In the genomic region with DNA sequence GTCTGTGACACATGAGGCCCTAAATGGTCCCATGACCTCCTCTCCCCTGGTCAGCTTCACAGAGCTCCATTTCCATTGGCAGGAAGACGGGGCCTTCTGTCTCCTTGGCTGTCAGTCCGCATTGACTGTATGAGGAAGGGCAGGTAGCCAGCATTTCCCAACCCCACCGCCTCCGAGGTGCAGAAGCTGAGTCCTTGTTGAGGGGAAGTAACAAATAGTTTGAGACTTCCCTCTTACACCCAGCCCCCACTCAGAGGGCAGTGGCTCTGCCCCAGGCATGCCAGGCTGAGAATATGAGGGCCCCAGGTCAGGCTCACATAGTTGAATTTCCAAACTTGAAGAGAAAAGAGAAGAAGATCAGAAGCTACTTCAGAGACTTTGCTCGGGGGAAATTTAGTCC, we compare ENCODE assay signal across 18 cellular contexts.
DNase-seq lines count a peak whose midpoint lies in the region; ATAC-seq and TF ChIP-seq lines count a peak whose summit lies in the region.
"Had no signal": no experiment of that assay in that cellular context is flagged by ENCODE, and none has a peak within 500 bp of the region (broad histone marks: within the 10 kb centered on the region; RNA-seq: fewer than 3 reads in every experiment).

No MANE protein-coding gene starts in this region.

- TF ChIP-seq POLR2A in Peyer's patch (IDR thresholded peaks at IDR 0.05) (no peak), spleen (IDR thresholded peaks at IDR 0.05) (no peak)

- no peak overlapping the region for H3K27ac ChIP-seq in Peyer's patch
- H3K27ac ChIP-seq in upper lobe of right lung = no peak overlapping the region
- H3K27ac ChIP-seq in spleen = no peak overlapping the region
- H3K27ac ChIP-seq: KMS-11, PC-9 had no signal

- peak; percentile 6 for DNase-seq in activated T-cell treated with anti-CD3 and anti-CD28 coated beads, Interleukin-2, amount 50 U/mL, for 24 hours
- no peak for DNase-seq in activated T-cell treated with anti-CD3 and anti-CD28 coated beads, Interleukin-2, amount 50 U/mL, for 4 hours
- DNase-seq in Peyer's patch (peak in 2 of 3 donors; percentile 19 to 21), osteocyte (ENCODE audit: extremely low spot score, unreplicated experiment) (peak; percentile 78), upper lobe of right lung (peak; percentile 31), spleen (no peak), left colon (no peak)
- DNase-seq: C1 segment of cervical spinal cord; COR-L47; DMS153; EL; HFFc6; NCI-H1092; NCI-H69; NK-92 treated with Interleukin-12 subunit alpha and Interleukin-12 subunit beta, amount 100 ng/mL, for 24 hours; PC-9 had no signal

- no peaks in the 10 kb centered on the region for H3K4me1 Mint-ChIP-seq in activated T-cell treated with anti-CD3 and anti-CD28 coated beads, Interleukin-2, amount 50 U/mL, for 24 hours (ENCODE audit: low read depth)
- H3K4me1 Mint-ChIP-seq in activated T-cell treated with anti-CD3 and anti-CD28 coated beads, Interleukin-2, amount 50 U/mL, for 4 hours (ENCODE audit: low read depth) = no peaks in the 10 kb centered on the region
- no peaks in the 10 kb centered on the region for H3K4me1 Mint-ChIP-seq in osteocyte (ENCODE audit: unreplicated experiment)

- H3K36me3 ChIP-seq in Peyer's patch (no peaks in the 10 kb centered on the region), upper lobe of right lung (no peaks in the 10 kb centered on the region), spleen (no peaks in the 10 kb centered on the region)

- no peaks in the 10 kb centered on the region for H3K4me1 ChIP-seq in Peyer's patch
- H3K4me1 ChIP-seq in upper lobe of right lung = no peaks in the 10 kb centered on the region
- no peaks in the 10 kb centered on the region for H3K4me1 ChIP-seq in spleen

- H3K9me3 Mint-ChIP-seq in activated T-cell treated with anti-CD3 and anti-CD28 coated beads, Interleukin-2, amount 50 U/mL, for 24 hours = peaks cover 4% of the 10 kb centered on the region
- H3K9me3 Mint-ChIP-seq in activated T-cell treated with anti-CD3 and anti-CD28 coated beads, Interleukin-2, amount 50 U/mL, for 4 hours = peaks cover 12% of the 10 kb centered on the region
- peaks cover 40% of the 10 kb centered on the region for H3K9me3 Mint-ChIP-seq in osteocyte (ENCODE audit: unreplicated experiment)

- H3K27me3 ChIP-seq in Peyer's patch = no peaks in the 10 kb centered on the region
- H3K27me3 ChIP-seq in upper lobe of right lung = no peaks in the 10 kb centered on the region
- peaks cover 0 to 42% (median 0%) of the 10 kb centered on the region in 7 donors for H3K27me3 ChIP-seq in spleen (replicated peaks in 1 of 7)

- H3K9me3 ChIP-seq in Peyer's patch = peaks cover 0 to 4% (median 0%) of the 10 kb centered on the region in 4 donors
- no peaks in the 10 kb centered on the region for H3K9me3 ChIP-seq in upper lobe of right lung
- H3K9me3 ChIP-seq in spleen = peaks cover 0 to 37% (median 24%) of the 10 kb centered on the region in 8 donors

- no peak for TF ChIP-seq CTCF in Peyer's patch (IDR thresholded peaks at IDR 0.05)
- no peak for TF ChIP-seq CTCF in osteocyte (IDR thresholded peaks at IDR 0.05)
- TF ChIP-seq CTCF in upper lobe of right lung (IDR thresholded peaks at IDR 0.05) = no peak
- TF ChIP-seq CTCF in spleen (IDR thresholded peaks at IDR 0.05 in 8 of 11, conservative IDR thresholded peaks at IDR 0.05 in 3 of 11) = no peak

- no peaks in the 10 kb centered on the region for H3K36me3 Mint-ChIP-seq in activated T-cell treated with anti-CD3 and anti-CD28 coated beads, Interleukin-2, amount 50 U/mL, for 24 hours (ENCODE audit: low read depth)
- H3K36me3 Mint-ChIP-seq in activated T-cell treated with anti-CD3 and anti-CD28 coated beads, Interleukin-2, amount 50 U/mL, for 4 hours (ENCODE audit: insufficient read depth) = no peaks in the 10 kb centered on the region
- H3K36me3 Mint-ChIP-seq in osteocyte (ENCODE audit: unreplicated experiment) = no peaks in the 10 kb centered on the region

- 54 to 77% (median 65%) methylated on average over 5 of the region's 5 CpGs for WGBS in spleen, 5 donors

- intact Hi-C loops in upper lobe of right lung (cut with DNase I) (no loop called here), spleen (cut with DNase I; ENCODE audit: low total_unique reads) (no loop called here), left colon (cut with DNase I, micrococcal nuclease) (no loop called here)

- no peak overlapping the region for H3K4me3 Mint-ChIP-seq in activated T-cell treated with anti-CD3 and anti-CD28 coated beads, Interleukin-2, amount 50 U/mL, for 24 hours
- H3K4me3 Mint-ChIP-seq in activated T-cell treated with anti-CD3 and anti-CD28 coated beads, Interleukin-2, amount 50 U/mL, for 4 hours = no peak overlapping the region
- no peak overlapping the region for H3K4me3 Mint-ChIP-seq in osteocyte (ENCODE audit: unreplicated experiment)
- H3K4me3 Mint-ChIP-seq: HFFc6 had no signal

- H3K27ac Mint-ChIP-seq in activated T-cell treated with anti-CD3 and anti-CD28 coated beads, Interleukin-2, amount 50 U/mL, for 24 hours = no peak overlapping the region
- no peak overlapping the region for H3K27ac Mint-ChIP-seq in osteocyte (ENCODE audit: unreplicated experiment)
- H3K27ac Mint-ChIP-seq: HFFc6 had no signal

- H3K27me3 Mint-ChIP-seq in activated T-cell treated with anti-CD3 and anti-CD28 coated beads, Interleukin-2, amount 50 U/mL, for 24 hours = peaks cover 65% of the 10 kb centered on the region
- peaks cover 23% of the 10 kb centered on the region for H3K27me3 Mint-ChIP-seq in activated T-cell treated with anti-CD3 and anti-CD28 coated beads, Interleukin-2, amount 50 U/mL, for 4 hours (ENCODE audit: low read depth)
- no peaks in the 10 kb centered on the region for H3K27me3 Mint-ChIP-seq in osteocyte (ENCODE audit: unreplicated experiment)

- H3K4me3 ChIP-seq in Peyer's patch (no peak overlapping the region), upper lobe of right lung (no peak overlapping the region), spleen (no peak overlapping the region)
- H3K4me3 ChIP-seq: PC-9 had no signal

- no peak for ATAC-seq in activated T-cell treated with anti-CD3 and anti-CD28 coated beads, Interleukin-2, amount 50 U/mL, for 4 hours
- no peak for ATAC-seq in upper lobe of right lung
- no peak for ATAC-seq in HG02763 (IDR thresholded peaks at IDR 0.05; ENCODE audit: unreplicated experiment)
- ATAC-seq in left colon = no peak

Comparison
In these comparisons a context has a peak if more than half of its experiments do, and no peak if none do; other contexts are left out.
1. DNase-seq: peak in activated T-cell treated with anti-CD3 and anti-CD28 coated beads, Interleukin-2, amount 50 U/mL, for 24 hours (single experiment), Peyer's patch (2 of 3), osteocyte (single experiment) and upper lobe of right lung (single experiment); none in activated T-cell treated with anti-CD3 and anti-CD28 coated beads, Interleukin-2, amount 50 U/mL, for 4 hours (single experiment), spleen (single experiment) and left colon (0 of 2).